In the genomic region with DNA sequence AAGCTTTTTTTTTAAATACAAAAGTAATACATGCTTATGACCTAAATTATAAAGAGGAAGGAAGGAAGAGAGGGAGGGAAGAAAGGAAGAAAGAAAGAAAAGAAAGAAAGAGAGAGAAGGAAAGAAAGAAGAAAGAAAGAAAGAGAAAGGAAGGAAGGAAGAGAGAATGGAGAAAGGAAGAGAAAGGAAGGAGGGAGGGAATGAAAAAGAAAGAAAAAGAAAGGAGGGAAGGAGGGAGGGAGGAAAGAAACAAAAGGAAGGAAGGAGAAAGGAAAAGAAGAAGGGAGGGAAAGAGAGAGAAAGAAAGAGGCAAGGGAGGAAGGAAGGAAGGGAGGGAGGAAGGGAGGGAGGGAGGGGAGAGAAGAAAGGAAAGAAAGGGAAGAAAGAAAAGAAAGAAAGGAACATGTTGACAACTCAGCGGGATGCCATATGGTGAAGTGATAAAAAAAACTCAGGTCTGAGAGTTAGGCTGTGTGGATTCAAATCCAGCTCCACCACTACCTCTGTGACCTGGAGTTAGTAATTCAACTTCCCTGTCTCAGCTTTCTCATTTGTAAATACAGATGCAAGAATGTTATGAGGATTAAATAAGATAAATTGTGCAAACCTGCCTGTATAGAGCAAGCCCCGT, we compare ENCODE assay signal across 22 cellular contexts. TPM values are rescaled to one million over a fixed set of nuclear protein-coding genes. Genes with fewer than 3 reads are reported as not detected.
DNase-seq lines count a peak whose midpoint lies in the region; ATAC-seq, FAIRE-seq and TF ChIP-seq lines count a peak whose summit lies in the region.
"Had no signal": no experiment of that assay in that cellular context is flagged by ENCODE, and none has a peak within 500 bp of the region (broad histone marks: within the 10 kb centered on the region; RNA-seq: fewer than 3 reads in every experiment).

No MANE protein-coding gene starts in this region.

- H3K18ac ChIP-seq in neuronal stem cell (ENCODE audit: low read length), result no peak overlapping the region
- H3K18ac ChIP-seq in trophoblast cell (ENCODE audit: low read length), result no peak overlapping the region

- no peak overlapping the region for H2BK15ac ChIP-seq in neuronal stem cell (ENCODE audit: low read length)

- H3K36me3 ChIP-seq in SK-N-SH (replicated peaks in 1 of 2; ENCODE audit: control insufficient read depth in 1 of 2, insufficient read depth in 2 of 2, low read length in 1 of 2) (no peaks in the 10 kb centered on the region), GM23248 (ENCODE audit: low read depth) (no peaks in the 10 kb centered on the region), neuronal stem cell (replicated peaks in 1 of 2; ENCODE audit: control insufficient read depth in 2 of 2, insufficient read depth in 2 of 2, low read length in 2 of 2) (no peaks in the 10 kb centered on the region), kidney (ENCODE audit: control insufficient read depth in 1 of 2, insufficient read depth in 2 of 2, low read length in 2 of 2) (no peaks in the 10 kb centered on the region), trophoblast cell (ENCODE audit: control insufficient read depth in 1 of 2, insufficient read depth in 2 of 2, low read length in 2 of 2) (no peaks in the 10 kb centered on the region)

- H3K14ac ChIP-seq in neuronal stem cell (ENCODE audit: low read length) (no peak overlapping the region), trophoblast cell (ENCODE audit: low read length) (no peak overlapping the region)

- no peak for ATAC-seq in SK-N-SH treated with all-trans-retinoic acid at 6 μM for 48 hours
- ATAC-seq: T-cell had no signal

- H2AK5ac ChIP-seq in neuronal stem cell (ENCODE audit: low read depth, low read length) (no peak overlapping the region), trophoblast cell (ENCODE audit: low read length) (no peak overlapping the region)

- DNase-seq in SK-N-SH (no peak), GM23248 (no peak), NCI-H2171 treated with DMSO at 0.1 percent for 48 hours (lab: John Stamatoyannopoulos, UW) (peak; percentile 77), neuronal stem cell (ENCODE audit: low spot score) (no peak), 8988T (no peak), kidney (no peak), trophoblast cell (no peak)
- DNase-seq: EL, GF-D8, HCEC 1CT, NCI-H1105, NCI-H2029 treated with DMSO at 0.1 percent for 48 hours, NCI-H446, NCI-H526, PC-9, SHP77 treated with DMSO at 0.1 percent for 48 hours, T-cell had no signal

- TF ChIP-seq CTCF in SK-N-SH (IDR thresholded peaks at IDR 0.05), result no peak
- no peak for TF ChIP-seq CTCF in kidney (IDR thresholded peaks at IDR 0.05; ENCODE audit: borderline replicate concordance, extremely low read depth, insufficient read depth)

- H3K9me3 ChIP-seq in SK-N-SH (no peaks in the 10 kb centered on the region; the same call in 1 of the 2 replicates), GM23248 (ENCODE audit: low read depth) (no peaks in the 10 kb centered on the region), neuronal stem cell (replicated peaks in 1 of 2; ENCODE audit: control insufficient read depth in 2 of 2, insufficient read depth in 1 of 2, low read depth in 1 of 2, low read length in 2 of 2) (no peaks in the 10 kb centered on the region), kidney (ENCODE audit: control insufficient read depth in 1 of 2, low read length in 2 of 2) (no peaks in the 10 kb centered on the region), trophoblast cell (ENCODE audit: insufficient read depth, low read depth, low read length) (no peaks in the 10 kb centered on the region)

- CTCF ChIA-PET in SK-N-SH (lab: Yijun Ruan, JAX), result no interaction called here

- H2BK12ac ChIP-seq in neuronal stem cell (ENCODE audit: low read length) (no peak overlapping the region), trophoblast cell (ENCODE audit: low read length) (no peak overlapping the region)

- H2BK5ac ChIP-seq in neuronal stem cell (ENCODE audit: low read length) (no peak overlapping the region), trophoblast cell (ENCODE audit: low read depth, low read length, poor library complexity) (no peak overlapping the region)

- no peak overlapping the region for H3K27ac ChIP-seq in SK-N-SH (ENCODE audit: low read depth in 2 of 2, low read length in 1 of 2)
- H3K27ac ChIP-seq in GM23248, result no peak overlapping the region
- no peak overlapping the region for H3K27ac ChIP-seq in neuronal stem cell (replicated peaks; ENCODE audit: low read length)
- no peak overlapping the region for H3K27ac ChIP-seq in kidney (ENCODE audit: low read depth in 2 of 2, low read length in 2 of 2)
- no peak overlapping the region for H3K27ac ChIP-seq in trophoblast cell (ENCODE audit: low read depth, low read length)
- H3K27ac ChIP-seq: HL-60, KMS-11, PC-9, RWPE1 had no signal

- POLR2A ChIA-PET in SK-N-SH (lab: Yijun Ruan, JAX), result no interaction called here

- H3K4me3 ChIP-seq in SK-N-SH (ENCODE audit: low read depth in 2 of 2, low read length in 1 of 2) (no peak overlapping the region), GM23248 (no peak overlapping the region), neuronal stem cell (ENCODE audit: low read length in 2 of 2) (no peak overlapping the region), kidney (ENCODE audit: low read length in 2 of 2) (no peak overlapping the region), trophoblast cell (ENCODE audit: low read depth, low read length) (no peak overlapping the region)
- H3K4me3 ChIP-seq: PC-9 had no signal

- H3K27me3 ChIP-seq in SK-N-SH (ENCODE audit: insufficient read depth) (no peaks in the 10 kb centered on the region), GM23248 (replicated peaks; ENCODE audit: insufficient read depth) (no peaks in the 10 kb centered on the region), neuronal stem cell (ENCODE audit: control insufficient read depth in 3 of 3, insufficient read depth in 3 of 3, low read depth in 1 of 3, low read length in 3 of 3) (no peaks in the 10 kb centered on the region), trophoblast cell (ENCODE audit: insufficient read depth, low read length) (no peaks in the 10 kb centered on the region)

- H3K23ac ChIP-seq in neuronal stem cell (ENCODE audit: low read depth, low read length, poor library complexity) (no peak overlapping the region), trophoblast cell (ENCODE audit: low read length) (no peak overlapping the region)

- H3K9ac ChIP-seq in SK-N-SH (no peak overlapping the region), GM23248 (no peak overlapping the region), neuronal stem cell (ENCODE audit: low read depth, low read length, poor library complexity) (no peak overlapping the region), kidney (ENCODE audit: low read length in 2 of 2) (no peak overlapping the region), trophoblast cell (ENCODE audit: low read length) (no peak overlapping the region)
- H3K9ac ChIP-seq: KMS-11 had no signal

- no peak for TF ChIP-seq EP300 in SK-N-SH (IDR thresholded peaks at IDR 0.05; ENCODE audit: borderline replicate concordance in 1 of 2, low read depth in 1 of 2, low read length in 1 of 2)

- H3K79me2 ChIP-seq in SK-N-SH (ENCODE audit: insufficient read depth), result no peaks in the 10 kb centered on the region
- H3K79me2 ChIP-seq in GM23248 (ENCODE audit: insufficient read depth), result no peaks in the 10 kb centered on the region
- H3K79me2 ChIP-seq in trophoblast cell (ENCODE audit: control insufficient read depth, insufficient read depth, low read length, poor library complexity), result no peaks in the 10 kb centered on the region

- H4K20me1 ChIP-seq in SK-N-SH (ENCODE audit: insufficient read depth) (no peaks in the 10 kb centered on the region), GM23248 (ENCODE audit: insufficient read depth) (no peaks in the 10 kb centered on the region)

- no peak overlapping the region for H3K4me2 ChIP-seq in SK-N-SH
- no peak overlapping the region for H3K4me2 ChIP-seq in GM23248 (ENCODE audit: unreplicated experiment)
- H3K4me2 ChIP-seq in neuronal stem cell (ENCODE audit: insufficient read depth, low read length, poor library complexity, severe bottlenecking), result no peak overlapping the region
- no peak overlapping the region for H3K4me2 ChIP-seq in trophoblast cell (ENCODE audit: low read length)
- H3K4me2 ChIP-seq: KMS-11, PC-9 had no signal

- H3K4me1 ChIP-seq in SK-N-SH (ENCODE audit: control insufficient read depth in 1 of 2, insufficient read depth in 2 of 2, low read depth in 1 of 2, low read length in 1 of 2), result peaks cover 0 to 9% of the 10 kb centered on the region in 2 experiments; a peak in 2 of 4 replicates
- H3K4me1 ChIP-seq in GM23248 (ENCODE audit: insufficient read depth), result peaks cover 14% of the 10 kb centered on the region
- H3K4me1 ChIP-seq in neuronal stem cell (ENCODE audit: control insufficient read depth in 2 of 2, insufficient read depth in 1 of 2, low read depth in 1 of 2, low read length in 2 of 2), result no peaks in the 10 kb centered on the region
- no peaks in the 10 kb centered on the region for H3K4me1 ChIP-seq in kidney (ENCODE audit: control insufficient read depth in 1 of 2, insufficient read depth in 1 of 2, low read depth in 1 of 2, low read length in 2 of 2)
- H3K4me1 ChIP-seq in trophoblast cell (ENCODE audit: control insufficient read depth in 1 of 2, insufficient read depth in 2 of 2, low read length in 2 of 2), result no peaks in the 10 kb centered on the region

- no peaks in the 10 kb centered on the region for H3K9me2 ChIP-seq in SK-N-SH
- no peaks in the 10 kb centered on the region for H3K9me2 ChIP-seq in GM23248 (ENCODE audit: insufficient read depth)

- H2BK120ac ChIP-seq in neuronal stem cell (ENCODE audit: low read depth, low read length), result no peak overlapping the region
- no peak overlapping the region for H2BK120ac ChIP-seq in trophoblast cell (ENCODE audit: insufficient read depth, low read length, poor library complexity)

- FAIRE-seq in kidney (lab: Jason Lieb, UNC), result no peak
- FAIRE-seq: A204.1 had no signal

- H2AFZ ChIP-seq in SK-N-SH (ENCODE audit: low read depth), result 0 out of 2 replicates have a peak overlapping the region, but pooled peaks have one; percentile 61
- 0 out of 2 replicates have a peak overlapping the region, but pooled peaks have one; percentile 10 for H2AFZ ChIP-seq in GM23248
- peak overlapping the region; percentile 21 for H2AFZ ChIP-seq in neuronal stem cell (ENCODE audit: low read length)
- H2AFZ ChIP-seq in trophoblast cell (ENCODE audit: insufficient read depth, low read length, poor library complexity), result no peak overlapping the region
- H2AFZ ChIP-seq: PC-9 had no signal

- no peak overlapping the region for H4K12ac ChIP-seq in trophoblast cell (ENCODE audit: low read depth, low read length)

- H3K79me1 ChIP-seq in neuronal stem cell (ENCODE audit: low read depth, low read length) (no peaks in the 10 kb centered on the region), trophoblast cell (ENCODE audit: low read length) (no peaks in the 10 kb centered on the region)

- intact Hi-C loops in kidney (cut with DNase I), result no loop called here

- WGBS in SK-N-SH (ENCODE audit: low lambda C conversion rate), result 94% methylated on average over 2 of the region's 2 CpGs
- 25 to 53% methylated on average over 1 to 2 of the region's 2 CpGs for WGBS in GM23248 (ENCODE audit: low coverage in 1 of 2, low lambda C conversion rate in 2 of 2, missing lambda C conversion rate in 2 of 2), 2 experiments
- WGBS in neuronal stem cell (ENCODE audit: extremely low coverage in 2 of 2, insufficient read length in 2 of 2, insufficient replicate concordance in 1 of 2), 2 donors, result no CpG with 5 or more reads among the region's 2 CpGs
- WGBS in trophoblast cell (ENCODE audit: extremely low coverage, insufficient coverage, insufficient read length), result no CpG with 5 or more reads among the region's 2 CpGs

- TF ChIP-seq RAD21 in SK-N-SH (IDR thresholded peaks at IDR 0.05; ENCODE audit: low read length), result no peak

- in situ Hi-C loops in GM23248 (cut with MboI), result no loop called here

- H4K91ac ChIP-seq in neuronal stem cell (ENCODE audit: low read depth, low read length, poor library complexity), result no peak overlapping the region
- H4K91ac ChIP-seq in trophoblast cell (ENCODE audit: low read depth, low read length), result no peak overlapping the region

- H3K4ac ChIP-seq in neuronal stem cell (ENCODE audit: low read length), result no peak overlapping the region
- no peak overlapping the region for H3K4ac ChIP-seq in trophoblast cell (ENCODE audit: low read depth, low read length)

- H4K8ac ChIP-seq in neuronal stem cell (ENCODE audit: low read depth, low read length) (no peak overlapping the region), trophoblast cell (ENCODE audit: low read depth, low read length) (no peak overlapping the region)

- H3F3A ChIP-seq in SK-N-SH (replicated peaks; ENCODE audit: insufficient read depth) (peaks cover 17% of the 10 kb centered on the region), GM23248 (ENCODE audit: insufficient read depth) (peaks cover 10% of the 10 kb centered on the region)

RNA-seq across cellular contexts. Expression of a gene that starts 9.6 kb away (rescaled TPM):
- polyA plus RNA-seq in SK-N-SH (2012; rRNA removed) (12.8 and 14.2 TPM in 2 replicates), GM23248 (2016; fragmentation: Nextera tagmentation; extraction: Ambion mirVana) (19.4 and 20.1 TPM in 2 replicates), kidney (ENCODE audit: insufficient read depth, low read depth, low replicate concordance) (14.9 TPM)
- 13.3 and 13.9 TPM in 2 replicates for polyA plus RNA-seq in SK-N-SH (2012; cell fraction: cytosol; rRNA removed)
- 21.7 and 33.6 TPM in 2 replicates for polyA plus RNA-seq in SK-N-SH (2012; cell fraction: nucleus; rRNA removed)
- 15.0 and 24.0 TPM in 2 replicates for total RNA-seq in GM23248 (2014; rRNA removed; shearing (Covaris generic))
- polyA plus RNA-seq in neuronal stem cell (2013, experiment 1 of 2), result 27.9 TPM
- polyA plus RNA-seq in neuronal stem cell (2013, experiment 2 of 2), result 28.0 TPM
- total RNA-seq in kidney, result 21.1 TPM
- 18.9 and 20.8 TPM in 2 replicates for polyA plus RNA-seq in trophoblast cell (2013)
